1 cellular context compared by ENCODE assay signal in genomic region chr16:50806099-50807062, GRCh38.
TF ChIP-seq lines count a peak whose summit lies in the region.

No MANE protein-coding gene starts in this region.

TF ChIP-seq in HepG2, 621 proteins besides CTCF, POLR2A, EP300 and RAD21 (continued from another document and continues in another):
- TF ChIP-seq ZNF609 (CRISPR knock-in tag; IDR thresholded peaks at IDR 0.05; ENCODE audit: borderline replicate concordance) (no peak), ZNF547 (CRISPR knock-in tag; IDR thresholded peaks at IDR 0.05) (no peak), MIXL1 (CRISPR knock-in tag; IDR thresholded peaks at IDR 0.05) (peak; percentile 22; the same call in 1 of the 2 replicates), MIER3 (CRISPR knock-in tag; IDR thresholded peaks at IDR 0.05; ENCODE audit: borderline replicate concordance) (no peak), YEATS4 (CRISPR knock-in tag; IDR thresholded peaks at IDR 0.05; ENCODE audit: borderline replicate concordance) (peak; percentile 73; the same call in 1 of the 2 replicates), FOXC1 (CRISPR knock-in tag; IDR thresholded peaks at IDR 0.05; ENCODE audit: borderline replicate concordance) (peak; percentile 63; the same call in 1 of the 2 replicates), ZEB1 (IDR thresholded peaks at IDR 0.05; ENCODE audit: insufficient replicate concordance, low read depth) (no peak), ARNT (IDR thresholded peaks at IDR 0.05) (no peak), ZSCAN30 (CRISPR knock-in tag; IDR thresholded peaks at IDR 0.05) (no peak), REPIN1 (CRISPR knock-in tag; IDR thresholded peaks at IDR 0.05; ENCODE audit: borderline replicate concordance, low read depth) (peak; percentile 83), ZNF703 (CRISPR knock-in tag; IDR thresholded peaks at IDR 0.05; ENCODE audit: borderline replicate concordance) (no peak), ZNF34 (CRISPR knock-in tag; IDR thresholded peaks at IDR 0.05; ENCODE audit: borderline replicate concordance) (no peak), PPARG (CRISPR knock-in tag; conservative IDR thresholded peaks at IDR 0.05) (no peak), ZNF367 (CRISPR knock-in tag; IDR thresholded peaks at IDR 0.05; ENCODE audit: borderline replicate concordance) (no peak), U2AF2 (IDR thresholded peaks at IDR 0.05; ENCODE audit: low read depth, low read length) (no peak), SETDB1 (CRISPR knock-in tag; IDR thresholded peaks at IDR 0.05; ENCODE audit: borderline replicate concordance) (no peak), GMEB1 (CRISPR knock-in tag; IDR thresholded peaks at IDR 0.05; ENCODE audit: borderline replicate concordance) (no peak), PAF1 (CRISPR knock-in tag; IDR thresholded peaks at IDR 0.05) (no peak), ZNF44 (CRISPR knock-in tag; IDR thresholded peaks at IDR 0.05) (peak; percentile 55; the same call in 1 of the 2 replicates), ZFYVE20 (CRISPR knock-in tag; IDR thresholded peaks at IDR 0.05; ENCODE audit: borderline replicate concordance, low read depth) (no peak), ZBTB46 (CRISPR knock-in tag; IDR thresholded peaks at IDR 0.05; ENCODE audit: borderline replicate concordance) (0 out of 2 replicates have a peak, but pooled peaks have one; percentile 58), ZNF350 (CRISPR knock-in tag; IDR thresholded peaks at IDR 0.05; ENCODE audit: borderline replicate concordance, low read depth) (peak; percentile 67; the same call in 1 of the 2 replicates), ZBTB26 (CRISPR knock-in tag; IDR thresholded peaks at IDR 0.05; ENCODE audit: borderline replicate concordance) (no peak), ZNF652 (CRISPR knock-in tag; IDR thresholded peaks at IDR 0.05; ENCODE audit: borderline replicate concordance, low read depth) (no peak), SATB2 (CRISPR knock-in tag; IDR thresholded peaks at IDR 0.05) (0 out of 2 replicates have a peak, but pooled peaks have one; percentile 48), ZNF562 (CRISPR knock-in tag; IDR thresholded peaks at IDR 0.05; ENCODE audit: borderline replicate concordance) (no peak), TGIF2 (CRISPR knock-in tag; IDR thresholded peaks at IDR 0.05) (no peak; the same call in 1 of the 2 replicates), CERS6 (CRISPR knock-in tag; IDR thresholded peaks at IDR 0.05) (no peak), KAT2B (IDR thresholded peaks at IDR 0.05; ENCODE audit: borderline replicate concordance, low read depth, low read length) (no peak), TCF12 (IDR thresholded peaks at IDR 0.05) (no peak), TCF12 (CRISPR knock-in tag; IDR thresholded peaks at IDR 0.05) (0 out of 2 replicates have a peak, but pooled peaks have one; percentile 27), ZNF619 (CRISPR knock-in tag; IDR thresholded peaks at IDR 0.05) (peak; percentile 56; the same call in 1 of the 2 replicates), SRY (CRISPR knock-in tag; IDR thresholded peaks at IDR 0.05) (no peak), CENPBD1 (CRISPR knock-in tag; IDR thresholded peaks at IDR 0.05; ENCODE audit: borderline replicate concordance, low read depth) (no peak), SMAD3 (CRISPR knock-in tag; IDR thresholded peaks at IDR 0.05) (peak; percentile 61; the same call in 1 of the 2 replicates), HNF4A (CRISPR knock-in tag; IDR thresholded peaks at IDR 0.05) (peak; percentile 51; the same call in 1 of the 2 replicates), ZNF782 (CRISPR knock-in tag; IDR thresholded peaks at IDR 0.05; ENCODE audit: borderline replicate concordance) (peak; percentile 89; the same call in 1 of the 2 replicates), ZSCAN29 (CRISPR knock-in tag; conservative IDR thresholded peaks at IDR 0.05) (no peak), REST (IDR thresholded peaks at IDR 0.05; ENCODE audit: borderline replicate concordance in 1 of 2, low read depth in 1 of 2, low read length in 2 of 2) (no peak), ZBTB39 (CRISPR knock-in tag; IDR thresholded peaks at IDR 0.05) (no peak), MZF1 (CRISPR knock-in tag; IDR thresholded peaks at IDR 0.05; ENCODE audit: borderline replicate concordance) (no peak), LRRFIP1 (CRISPR knock-in tag; conservative IDR thresholded peaks at IDR 0.05) (no peak), TBL1XR1 (IDR thresholded peaks at IDR 0.05; ENCODE audit: borderline replicate concordance, low read length, partially characterized antibody) (no peak)
